1 cellular context compared by ENCODE assay signal in the genomic region with DNA sequence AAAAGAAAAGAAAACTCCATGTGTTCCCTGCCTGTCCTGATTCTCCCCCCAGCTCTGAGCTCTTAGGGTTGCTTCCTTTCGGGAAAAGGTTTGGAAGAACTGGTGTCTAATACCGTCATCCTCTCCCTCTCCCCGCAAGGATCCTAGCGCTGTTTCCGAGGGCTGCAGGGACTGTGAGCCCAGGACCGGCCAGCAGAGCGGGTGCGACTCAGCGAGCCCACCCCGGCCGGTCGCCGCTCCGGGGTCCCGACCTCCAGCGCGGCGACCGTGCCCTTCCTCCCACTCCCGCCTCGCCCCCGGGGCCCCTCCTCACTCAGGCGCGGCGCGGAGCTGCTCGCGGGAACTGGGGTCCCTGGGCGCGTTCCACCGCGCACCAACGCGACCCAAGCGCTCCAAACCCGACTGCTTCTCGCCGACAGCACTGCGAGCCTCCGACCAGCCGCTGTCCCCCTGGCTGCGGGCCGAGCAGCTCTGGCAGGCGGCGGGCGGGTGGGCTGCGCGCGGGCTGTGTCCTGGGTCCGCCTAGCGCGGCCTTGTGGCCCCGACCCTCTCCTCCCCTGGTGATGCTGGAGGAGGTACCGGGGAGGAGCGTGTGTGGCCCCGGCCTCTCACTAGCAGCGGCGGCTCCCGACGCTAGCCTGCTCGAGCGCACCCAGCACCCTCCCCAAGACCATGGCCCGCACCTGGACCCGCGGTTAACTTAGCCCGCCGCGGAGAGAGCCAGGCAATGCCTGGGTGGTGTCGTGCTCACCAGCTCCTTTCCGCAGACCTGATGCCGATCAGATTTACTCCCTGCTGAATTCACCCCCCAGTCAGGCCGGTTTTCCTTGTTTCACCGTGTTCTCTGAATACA.
A peak's percentile ranks its signal among the peaks of the same experiment; 100 is the strongest.
TF ChIP-seq lines count a peak whose summit lies in the region.

PLA2G7 (minus strand) TSS at position 509 of the 853 bp plus-strand sequence. CDS start 12,484 bp downstream, outside the sequence.

TF ChIP-seq in HEK293, 187 proteins besides CTCF, POLR2A, EP300 and RAD21 (continued from another document):
- TF ChIP-seq KLF7 (tag by site-specific recombination; IDR thresholded peaks at IDR 0.05; ENCODE audit: borderline replicate concordance) = no peak
- TF ChIP-seq RBAK (tag by site-specific recombination; IDR thresholded peaks at IDR 0.05) = no peak
- TF ChIP-seq KLF9 (tag by site-specific recombination; IDR thresholded peaks at IDR 0.05; ENCODE audit: low read depth) = no peak
- TF ChIP-seq ZNF600 (tag by site-specific recombination; IDR thresholded peaks at IDR 0.05) = peak; percentile 31; the same call in 1 of the 2 replicates
- TF ChIP-seq ZBTB21 (tag by site-specific recombination; IDR thresholded peaks at IDR 0.05) = no peak
